11 cellular contexts compared by ENCODE assay signal in the genomic region with DNA sequence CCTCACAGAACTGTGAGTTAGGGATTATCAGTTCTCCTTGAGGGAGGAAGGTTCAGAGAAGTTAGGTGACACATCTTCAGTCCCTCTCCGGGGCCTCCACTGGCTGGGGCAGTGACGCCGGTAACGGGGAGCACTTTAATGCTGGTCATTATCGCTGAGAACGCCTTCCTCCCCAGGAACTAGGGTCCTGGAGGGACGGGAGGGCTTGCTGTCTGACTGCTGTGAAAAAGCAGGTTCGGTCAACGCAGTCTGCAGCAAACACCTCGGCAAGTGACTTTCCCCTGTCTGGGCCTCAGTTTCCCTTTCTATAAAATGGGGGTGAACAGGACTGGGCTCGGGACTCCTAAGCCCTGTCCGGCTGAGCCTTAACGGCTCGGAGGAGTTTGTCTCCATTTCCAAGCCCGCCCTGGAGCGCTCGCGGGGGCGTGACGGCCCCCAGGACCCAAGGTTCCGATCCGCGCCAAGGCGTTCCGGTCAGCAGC. TPM values are rescaled to one million over a fixed set of nuclear protein-coding genes. Genes with fewer than 3 reads are reported as not detected.
A peak's percentile ranks its signal among the peaks of the same experiment; 100 is the strongest.
DNase-seq lines count a peak whose midpoint lies in the region; ATAC-seq, FAIRE-seq and TF ChIP-seq lines count a peak whose summit lies in the region.
"Had no signal": no experiment of that assay in that cellular context is flagged by ENCODE, and none has a peak within 500 bp of the region (broad histone marks: within the 10 kb centered on the region; RNA-seq: fewer than 3 reads in every experiment).

No MANE protein-coding gene starts in this region.

- H2AFZ ChIP-seq in HepG2 (ENCODE audit: low read length), result no peak overlapping the region

- H3K79me2 ChIP-seq in HepG2 (ENCODE audit: insufficient read depth, low read length), result no peaks in the 10 kb centered on the region

- no TSS peak for BruUV-seq in HepG2 (replicated peaks; lab: Mats Ljungman, UMichigan)

- no peak for TF ChIP-seq POLR2A in HepG2 (IDR thresholded peaks at IDR 0.05; ENCODE audit: insufficient read depth in 1 of 2, low read depth in 2 of 2, low read length in 2 of 2)
- no peak for TF ChIP-seq POLR2A in stomach (IDR thresholded peaks at IDR 0.05)

- TF ChIP-seq RAD21 in HepG2 (CRISPR knock-in tag; IDR thresholded peaks at IDR 0.05), result no peak

- DNase-seq in coronary artery (ENCODE audit: low spot score) (peak; percentile 54), HepG2 (ENCODE audit: low spot score) (no peak), stomach (no peak), NCI-H2171 treated with DMSO at 0.1 percent for 48 hours (lab: John Stamatoyannopoulos, UW) (no peak), NCI-H1048 (lab: John Stamatoyannopoulos, UW) (no peak)
- DNase-seq: DND-41, NCI-H187 treated with DMSO at 0.1 percent for 48 hours had no signal

- no peaks in the 10 kb centered on the region for H3K36me3 ChIP-seq in HUES64 (ENCODE audit: insufficient read depth, low read length)
- no peaks in the 10 kb centered on the region for H3K36me3 ChIP-seq in HepG2 (replicated peaks in 1 of 2; ENCODE audit: control insufficient read depth in 1 of 2, insufficient read depth in 2 of 2, low read length in 2 of 2)
- no peaks in the 10 kb centered on the region for H3K36me3 ChIP-seq in stomach
- H3K36me3 ChIP-seq: SJSA1 had no signal

- TF ChIP-seq CTCF in coronary artery (IDR thresholded peaks at IDR 0.05), result no peak
- TF ChIP-seq CTCF in HepG2 (CRISPR knock-in tag; IDR thresholded peaks at IDR 0.05), result no peak
- TF ChIP-seq CTCF in stomach (IDR thresholded peaks at IDR 0.05), result no peak

- H3K4me1 ChIP-seq in HUES64 (ENCODE audit: insufficient read depth, low read length) (peaks cover 5% of the 10 kb centered on the region; the same call in 1 of the 2 replicates), HepG2 (ENCODE audit: insufficient read depth, low read length) (peaks cover 15% of the 10 kb centered on the region), stomach (peaks cover 11 to 64% (median 26%) of the 10 kb centered on the region in 4 donors)
- H3K4me1 ChIP-seq: SJSA1 had no signal

- no peaks in the 10 kb centered on the region for H4K20me1 ChIP-seq in HepG2 (ENCODE audit: insufficient read depth, low read length)

- no peak for FAIRE-seq in HepG2 (lab: Jason Lieb, UNC)

- POLR2A ChIA-PET in HepG2 (lab: Yijun Ruan, JAX), result no interaction called here

- H3K4me2 ChIP-seq in HepG2 (ENCODE audit: low read depth, low read length), result peak overlapping the region; percentile 55

- no peak overlapping the region for H3K27ac ChIP-seq in HUES64 (ENCODE audit: low read depth, low read length)
- no peak overlapping the region for H3K27ac ChIP-seq in coronary artery
- H3K27ac ChIP-seq in HepG2 (ENCODE audit: extremely low read length, insufficient read depth, low read length), result no peak overlapping the region
- peak overlapping the region; percentile 28 to 82 (median 58) for H3K27ac ChIP-seq in stomach
- H3K27ac ChIP-seq: SJSA1 had no signal

- intact Hi-C loops in HepG2 (cut with micrococcal nuclease; ENCODE audit: unreplicated experiment), result no loop called here
- intact Hi-C loops in stomach (cut with DNase I; ENCODE audit: low total_unique reads), result no loop called here

- H3K9me3 ChIP-seq in HUES64 (ENCODE audit: insufficient read depth, low read depth, low read length) (no peaks in the 10 kb centered on the region), HepG2 (ENCODE audit: low read length) (no peaks in the 10 kb centered on the region), stomach (no peaks in the 10 kb centered on the region)
- H3K9me3 ChIP-seq: SJSA1 had no signal

- 26% methylated on average over 25 of the region's 25 CpGs for WGBS in HUES64
- 15% methylated on average over 6 of the region's 25 CpGs for WGBS in HepG2 (ENCODE audit: low lambda C conversion rate)
- WGBS in stomach, 5 donors, result 16 to 34% (median 19%) methylated on average over 14 to 25 of the region's 25 CpGs

- H3K27me3 ChIP-seq in HUES64 (ENCODE audit: insufficient read depth, low read length), result peaks cover 43% of the 10 kb centered on the region
- H3K27me3 ChIP-seq in HepG2 (ENCODE audit: control insufficient read depth in 1 of 2, insufficient read depth in 2 of 2, low read length in 2 of 2), result peaks cover 9 to 67% of the 10 kb centered on the region in 2 experiments
- peaks cover 0 to 31% (median 10%) of the 10 kb centered on the region in 3 donors for H3K27me3 ChIP-seq in stomach

- CTCF ChIA-PET in HepG2 (lab: Yijun Ruan, JAX; ENCODE audit: low intra/inter-chr PET ratio, low total read pairs), result no interaction called here

- H3K4me3 ChIP-seq in HUES64 (ENCODE audit: low read length), result peak overlapping the region; percentile 56
- H3K4me3 ChIP-seq in coronary artery, result peak overlapping the region; percentile 72
- peak overlapping the region in 2 of 3 experiments; percentile 29 to 55; a peak in 2 of 6 replicates for H3K4me3 ChIP-seq in HepG2 (replicated peaks in 1 of 3; ENCODE audit: insufficient read depth in 1 of 3, low read depth in 2 of 3, low read length in 3 of 3)
- peak overlapping the region; percentile 44 to 69 (median 63) for H3K4me3 ChIP-seq in stomach

- ATAC-seq in HepG2, result no peak
- no peak for ATAC-seq in HG03108 (IDR thresholded peaks at IDR 0.05; ENCODE audit: unreplicated experiment)
- no peak for ATAC-seq in HG03378 (IDR thresholded peaks at IDR 0.05; ENCODE audit: unreplicated experiment)

- in situ Hi-C loops in HepG2 (cut with HindIII; ENCODE audit: extremely low pct_ligation_motif_present, low pct_unique_long_range_greater_than_20kb), result no loop called here

- H3K9ac ChIP-seq in HUES64 (ENCODE audit: low read depth, low read length), result peak overlapping the region; percentile 50; the same call in 1 of the 2 replicates
- H3K9ac ChIP-seq in HepG2 (ENCODE audit: insufficient read depth, low read depth, low read length), result no peak overlapping the region

- TF ChIP-seq EP300 in HepG2 (IDR thresholded peaks at IDR 0.05; ENCODE audit: low read depth in 2 of 2, low read length in 2 of 2) (no peak), HepG2 (CRISPR knock-in tag; IDR thresholded peaks at IDR 0.05; ENCODE audit: borderline replicate concordance) (no peak), stomach (IDR thresholded peaks at IDR 0.05) (no peak)

RNA-seq across cellular contexts. Expression of a gene that starts 0.3 kb away (rescaled TPM):
- 0.25 TPM for polyA plus RNA-seq in HUES64 (2013, experiment 1 of 2)
- polyA plus RNA-seq in HUES64 (2013, experiment 2 of 2), result 0.38 TPM
- total RNA-seq in HepG2 (2016; rRNA removed; fragmentation: Illumina TruSeq; extraction: Trizol) (not detected in 2 replicates), stomach (100 to 1,000 TPM in 1 of 5 donors, 1 to 10 TPM in 1, under 1 TPM in 2, not detected in 1; 0.55 to 130 (median 5.2) TPM)
- not detected in 2 replicates for total RNA-seq in HepG2 (2016; cell fraction: cytosol; rRNA removed; fragmentation: Illumina TruSeq; extraction: Trizol; ENCODE audit: low read depth)
- total RNA-seq in HepG2 (2016; cell fraction: insoluble cytoplasmic fraction; rRNA removed; fragmentation: Illumina TruSeq; extraction: Trizol), result not detected in 2 replicates
- not detected in 2 replicates for total RNA-seq in HepG2 (2016; cell fraction: membrane; rRNA removed; fragmentation: Illumina TruSeq; extraction: Trizol)
- not detected in 2 replicates for total RNA-seq in HepG2 (2016; cell fraction: nucleus; rRNA removed; fragmentation: Illumina TruSeq; extraction: Trizol)
- polyA plus RNA-seq in HepG2 (2011; rRNA removed) (not detected in 2 replicates), stomach (1 to 10 TPM in 2 of 3 donors, under 1 TPM in 1; 0.76 to 5.7 (median 1.6) TPM)
- 0.04 TPM in 1 of 2 replicates, not detected in the other for polyA plus RNA-seq in HepG2 (2011; cell fraction: cytosol; rRNA removed)
- polyA plus RNA-seq in HepG2 (2011; cell fraction: nucleus; rRNA removed), result not detected in 2 replicates
- polyA plus RNA-seq in HepG2 (2012), result not detected in 2 replicates
- not detected in 2 replicates for polyA plus RNA-seq in HepG2 (2016; cell fraction: cytosol; fragmentation: Illumina TruSeq; extraction: Trizol; ENCODE audit: low read depth)
- polyA plus RNA-seq in HepG2 (2016; cell fraction: insoluble cytoplasmic fraction; fragmentation: Illumina TruSeq; extraction: Trizol; ENCODE audit: low read depth), result not detected in 2 replicates
- polyA plus RNA-seq in HepG2 (2016; cell fraction: membrane; fragmentation: Illumina TruSeq; extraction: Trizol; ENCODE audit: low read depth), result not detected in 2 replicates
- not detected in 2 replicates for polyA plus RNA-seq in HepG2 (2016; cell fraction: nucleus; fragmentation: Illumina TruSeq; extraction: Trizol; ENCODE audit: insufficient read depth, low read depth)
- not detected in 2 replicates for polyA minus RNA-seq in HepG2 (2011; rRNA and poly(A)+ RNA removed; ENCODE audit: low replicate concordance)
- not detected in 2 replicates for polyA minus RNA-seq in HepG2 (2011; cell fraction: cytosol; rRNA and poly(A)+ RNA removed)
- polyA minus RNA-seq in HepG2 (2011; cell fraction: nucleus; rRNA and poly(A)+ RNA removed), result not detected in 2 replicates
- total RNA-seq: SJSA1 had no signal

RNA-seq across cellular contexts. Expression of a gene that starts 18.6 kb away (rescaled TPM):
- polyA plus RNA-seq in HUES64 (2013, experiment 1 of 2), result 0.20 TPM
- 0.19 TPM for polyA plus RNA-seq in HUES64 (2013, experiment 2 of 2)
- total RNA-seq in HepG2 (2016; rRNA removed; fragmentation: Illumina TruSeq; extraction: Trizol) (not detected in 2 replicates), stomach (not detected)
- not detected in 2 replicates for total RNA-seq in HepG2 (2016; cell fraction: cytosol; rRNA removed; fragmentation: Illumina TruSeq; extraction: Trizol; ENCODE audit: low read depth)
- not detected in 2 replicates for total RNA-seq in HepG2 (2016; cell fraction: insoluble cytoplasmic fraction; rRNA removed; fragmentation: Illumina TruSeq; extraction: Trizol)
- not detected in 2 replicates for total RNA-seq in HepG2 (2016; cell fraction: membrane; rRNA removed; fragmentation: Illumina TruSeq; extraction: Trizol)
- not detected in 2 replicates for total RNA-seq in HepG2 (2016; cell fraction: nucleus; rRNA removed; fragmentation: Illumina TruSeq; extraction: Trizol)
- polyA plus RNA-seq in HepG2 (2011; rRNA removed) (0.01 TPM in 1 of 2 replicates, not detected in the other), stomach (not detected)
- 0.03 TPM in 1 of 2 replicates, not detected in the other for polyA plus RNA-seq in HepG2 (2011; cell fraction: cytosol; rRNA removed)
- not detected in 2 replicates for polyA plus RNA-seq in HepG2 (2011; cell fraction: nucleus; rRNA removed)
- polyA plus RNA-seq in HepG2 (2012), result not detected in 2 replicates
- polyA plus RNA-seq in HepG2 (2016; cell fraction: cytosol; fragmentation: Illumina TruSeq; extraction: Trizol; ENCODE audit: low read depth), result not detected in 2 replicates
- not detected in 2 replicates for polyA plus RNA-seq in HepG2 (2016; cell fraction: insoluble cytoplasmic fraction; fragmentation: Illumina TruSeq; extraction: Trizol; ENCODE audit: low read depth)
- polyA plus RNA-seq in HepG2 (2016; cell fraction: membrane; fragmentation: Illumina TruSeq; extraction: Trizol; ENCODE audit: low read depth), result not detected in 2 replicates
- polyA plus RNA-seq in HepG2 (2016; cell fraction: nucleus; fragmentation: Illumina TruSeq; extraction: Trizol; ENCODE audit: insufficient read depth, low read depth), result not detected in 2 replicates
- polyA minus RNA-seq in HepG2 (2011; rRNA and poly(A)+ RNA removed; ENCODE audit: low replicate concordance), result not detected in 2 replicates
- not detected in 2 replicates for polyA minus RNA-seq in HepG2 (2011; cell fraction: cytosol; rRNA and poly(A)+ RNA removed)
- not detected in 2 replicates for polyA minus RNA-seq in HepG2 (2011; cell fraction: nucleus; rRNA and poly(A)+ RNA removed)
- total RNA-seq: SJSA1 had no signal

RNA-seq across cellular contexts. Expression of a gene that starts 59.3 kb away (rescaled TPM):
- 19.2 TPM for polyA plus RNA-seq in HUES64 (2013, experiment 1 of 2)
- polyA plus RNA-seq in HUES64 (2013, experiment 2 of 2), result 20.7 TPM
- 31.2 and 80.5 TPM in 2 replicates for total RNA-seq in HepG2 (2016; rRNA removed; fragmentation: Illumina TruSeq; extraction: Trizol)
- 3.3 and 3.9 TPM in 2 replicates for total RNA-seq in HepG2 (2016; cell fraction: cytosol; rRNA removed; fragmentation: Illumina TruSeq; extraction: Trizol; ENCODE audit: low read depth)
- total RNA-seq in HepG2 (2016; cell fraction: insoluble cytoplasmic fraction; rRNA removed; fragmentation: Illumina TruSeq; extraction: Trizol), result 27.3 and 85.1 TPM in 2 replicates
- 12.6 and 13.1 TPM in 2 replicates for total RNA-seq in HepG2 (2016; cell fraction: membrane; rRNA removed; fragmentation: Illumina TruSeq; extraction: Trizol)
- total RNA-seq in HepG2 (2016; cell fraction: nucleus; rRNA removed; fragmentation: Illumina TruSeq; extraction: Trizol), result 73.8 and 95.4 TPM in 2 replicates
- 33.3 and 80.9 TPM in 2 replicates for polyA plus RNA-seq in HepG2 (2011; rRNA removed)
- polyA plus RNA-seq in HepG2 (2011; cell fraction: cytosol; rRNA removed), result 36.4 and 38.7 TPM in 2 replicates
- polyA plus RNA-seq in HepG2 (2011; cell fraction: nucleus; rRNA removed), result 62.0 and 98.2 TPM in 2 replicates
- polyA plus RNA-seq in HepG2 (2012), result 77.5 and 98.1 TPM in 2 replicates
- polyA plus RNA-seq in HepG2 (2016; cell fraction: cytosol; fragmentation: Illumina TruSeq; extraction: Trizol; ENCODE audit: low read depth), result 3.3 and 3.7 TPM in 2 replicates
- polyA plus RNA-seq in HepG2 (2016; cell fraction: insoluble cytoplasmic fraction; fragmentation: Illumina TruSeq; extraction: Trizol; ENCODE audit: low read depth), result 24.9 and 30.2 TPM in 2 replicates
- 6.3 and 7.0 TPM in 2 replicates for polyA plus RNA-seq in HepG2 (2016; cell fraction: membrane; fragmentation: Illumina TruSeq; extraction: Trizol; ENCODE audit: low read depth)
- polyA plus RNA-seq in HepG2 (2016; cell fraction: nucleus; fragmentation: Illumina TruSeq; extraction: Trizol; ENCODE audit: insufficient read depth, low read depth), result 132 and 143 TPM in 2 replicates
- polyA minus RNA-seq in HepG2 (2011; rRNA and poly(A)+ RNA removed; ENCODE audit: low replicate concordance), result 63.1 and 66.1 TPM in 2 replicates
- 26.8 and 38.6 TPM in 2 replicates for polyA minus RNA-seq in HepG2 (2011; cell fraction: cytosol; rRNA and poly(A)+ RNA removed)
- 15.3 and 25.5 TPM in 2 replicates for polyA minus RNA-seq in HepG2 (2011; cell fraction: nucleus; rRNA and poly(A)+ RNA removed)
- 10 to 100 TPM in 1 of 5 donors, 1 to 10 TPM in 3, not detected in 1; 1.1 to 26.1 (median 2.2) TPM for total RNA-seq in stomach
- polyA plus RNA-seq in stomach, result 1 to 10 TPM in 2 of 3 donors, not detected in 1; 2.6 to 4.4 TPM

Comparison
In these comparisons a context has a peak if more than half of its experiments do, and no peak if none do; other contexts are left out.
1. H3K27ac ChIP-seq: peak in stomach (5 of 5); none in HUES64 (single experiment), coronary artery (0 of 2) and HepG2 (single experiment).
2. Peak in every context shown above with its lines, with median percentiles within 50 percentile points of each other: H3K4me3 ChIP-seq.